Comparison of ENCODE assay signal across 1 cellular context in genomic region chr17:28357061-28357900, GRCh38.
TF ChIP-seq lines count a peak whose summit lies in the region.

A gene with protein sequence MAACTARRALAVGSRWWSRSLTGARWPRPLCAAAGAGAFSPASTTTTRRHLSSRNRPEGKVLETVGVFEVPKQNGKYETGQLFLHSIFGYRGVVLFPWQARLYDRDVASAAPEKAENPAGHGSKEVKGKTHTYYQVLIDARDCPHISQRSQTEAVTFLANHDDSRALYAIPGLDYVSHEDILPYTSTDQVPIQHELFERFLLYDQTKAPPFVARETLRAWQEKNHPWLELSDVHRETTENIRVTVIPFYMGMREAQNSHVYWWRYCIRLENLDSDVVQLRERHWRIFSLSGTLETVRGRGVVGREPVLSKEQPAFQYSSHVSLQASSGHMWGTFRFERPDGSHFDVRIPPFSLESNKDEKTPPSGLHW (minus strand): TSS chr17:28357527. CDS start chr17:28357448, 79 bp downstream.

TF ChIP-seq in HepG2, 621 proteins besides CTCF, POLR2A, EP300 and RAD21 (continued from another document and continues in another):
- TF ChIP-seq ARID2 (CRISPR knock-in tag; IDR thresholded peaks at IDR 0.05; ENCODE audit: borderline replicate concordance) (peak; percentile 91; the same call in 1 of the 2 replicates), ZNF83 (CRISPR knock-in tag; IDR thresholded peaks at IDR 0.05; ENCODE audit: borderline replicate concordance) (no peak; the same call in 1 of the 2 replicates), MEIS2 (CRISPR knock-in tag; IDR thresholded peaks at IDR 0.05) (peak; percentile 12; the same call in 1 of the 2 replicates), DR1 (CRISPR knock-in tag; IDR thresholded peaks at IDR 0.05) (peak; percentile 78), ZNF883 (CRISPR knock-in tag; IDR thresholded peaks at IDR 0.05; ENCODE audit: not compliant biosample characterization) (peak; percentile 26), ZNF513 (CRISPR knock-in tag; conservative IDR thresholded peaks at IDR 0.05) (0 out of 2 replicates have a peak, but pooled peaks have one; percentile 47), BCL3 (CRISPR knock-in tag; IDR thresholded peaks at IDR 0.05) (no peak; the same call in 1 of the 2 replicates), RFX3 (CRISPR knock-in tag; IDR thresholded peaks at IDR 0.05) (0 out of 2 replicates have a peak, but pooled peaks have one; percentile 16), THAP11 (CRISPR knock-in tag; IDR thresholded peaks at IDR 0.05) (peak; percentile 97), ZBTB42 (CRISPR knock-in tag; IDR thresholded peaks at IDR 0.05) (no peak), PTBP1 (IDR thresholded peaks at IDR 0.05; ENCODE audit: low read depth, low read length, poor library complexity, severe bottlenecking) (no peak), SRSF4 (IDR thresholded peaks at IDR 0.05; ENCODE audit: low read depth, low read length, poor library complexity, severe bottlenecking) (no peak), ESRRA (CRISPR knock-in tag; IDR thresholded peaks at IDR 0.05; ENCODE audit: low read depth) (peak; percentile 66; the same call in 1 of the 2 replicates), FOSL2 (CRISPR knock-in tag; IDR thresholded peaks at IDR 0.05) (peak; percentile 57), AGO1 (IDR thresholded peaks at IDR 0.05; ENCODE audit: low read depth, low read length, poor library complexity, severe bottlenecking) (no peak), ZNF7 (CRISPR knock-in tag; IDR thresholded peaks at IDR 0.05) (no peak), SOX6 (IDR thresholded peaks at IDR 0.05) (no peak), SOX6 (CRISPR knock-in tag; IDR thresholded peaks at IDR 0.05) (0 out of 2 replicates have a peak, but pooled peaks have one; percentile 50), ATRX (CRISPR knock-in tag; IDR thresholded peaks at IDR 0.05; ENCODE audit: borderline replicate concordance) (no peak), ZNF235 (CRISPR knock-in tag; IDR thresholded peaks at IDR 0.05; ENCODE audit: borderline replicate concordance) (0 out of 2 replicates have a peak, but pooled peaks have one; percentile 76), RXRA (CRISPR knock-in tag; IDR thresholded peaks at IDR 0.05) (peak; percentile 62; the same call in 1 of the 2 replicates), TAF1 (CRISPR knock-in tag; IDR thresholded peaks at IDR 0.05) (peak; percentile 94), GATAD2A (CRISPR knock-in tag; IDR thresholded peaks at IDR 0.05) (peak; percentile 65; the same call in 1 of the 2 replicates), ZNF772 (CRISPR knock-in tag; IDR thresholded peaks at IDR 0.05) (peak; percentile 65; the same call in 1 of the 2 replicates), DZIP1 (CRISPR knock-in tag; IDR thresholded peaks at IDR 0.05) (no peak), ZNF282 (IDR thresholded peaks at IDR 0.05; ENCODE audit: partially characterized antibody) (no peak), RNF2 (conservative IDR thresholded peaks at IDR 0.05; ENCODE audit: low read depth) (peak; percentile 78; the same call in 1 of the 2 replicates), ZNF816 (CRISPR knock-in tag; IDR thresholded peaks at IDR 0.05; ENCODE audit: borderline replicate concordance) (0 out of 2 replicates have a peak, but pooled peaks have one; percentile 46), ZNF234 (CRISPR knock-in tag; conservative IDR thresholded peaks at IDR 0.05) (no peak; the same call in 1 of the 2 replicates), ASH2L (IDR thresholded peaks at IDR 0.05; ENCODE audit: insufficient read length, low read depth, low read length) (peak; percentile 70), ZNF230 (CRISPR knock-in tag; IDR thresholded peaks at IDR 0.05) (0 out of 2 replicates have a peak, but pooled peaks have one; percentile 26), SP140L (CRISPR knock-in tag; IDR thresholded peaks at IDR 0.05; ENCODE audit: borderline replicate concordance) (no peak), SUZ12 (IDR thresholded peaks at IDR 0.05; ENCODE audit: low read depth, low read length) (peak; percentile 39; the same call in 1 of the 2 replicates), ZNF564 (CRISPR knock-in tag; IDR thresholded peaks at IDR 0.05) (0 out of 2 replicates have a peak, but pooled peaks have one; percentile 32), ZNF768 (CRISPR knock-in tag; IDR thresholded peaks at IDR 0.05) (peak; percentile 47; the same call in 1 of the 2 replicates), PCBP1 (IDR thresholded peaks at IDR 0.05; ENCODE audit: borderline replicate concordance, low read depth, low read length) (peak; percentile 90), ETV5 (CRISPR knock-in tag; IDR thresholded peaks at IDR 0.05; ENCODE audit: borderline replicate concordance) (peak; percentile 90), MEIS1 (CRISPR knock-in tag; IDR thresholded peaks at IDR 0.05; ENCODE audit: borderline replicate concordance) (no peak)
- TF ChIP-seq, protein P1, sequence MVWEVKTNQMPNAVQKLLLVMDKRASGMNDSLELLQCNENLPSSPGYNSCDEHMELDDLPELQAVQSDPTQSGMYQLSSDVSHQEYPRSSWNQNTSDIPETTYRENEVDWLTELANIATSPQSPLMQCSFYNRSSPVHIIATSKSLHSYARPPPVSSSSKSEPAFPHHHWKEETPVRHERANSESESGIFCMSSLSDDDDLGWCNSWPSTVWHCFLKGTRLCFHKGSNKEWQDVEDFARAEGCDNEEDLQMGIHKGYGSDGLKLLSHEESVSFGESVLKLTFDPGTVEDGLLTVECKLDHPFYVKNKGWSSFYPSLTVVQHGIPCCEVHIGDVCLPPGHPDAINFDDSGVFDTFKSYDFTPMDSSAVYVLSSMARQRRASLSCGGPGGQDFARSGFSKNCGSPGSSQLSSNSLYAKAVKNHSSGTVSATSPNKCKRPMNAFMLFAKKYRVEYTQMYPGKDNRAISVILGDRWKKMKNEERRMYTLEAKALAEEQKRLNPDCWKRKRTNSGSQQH (CRISPR knock-in tag; IDR thresholded peaks at IDR 0.05; ENCODE audit: low read depth): peak; percentile 84; the same call in 1 of the 2 replicates
- TF ChIP-seq, protein P2, sequence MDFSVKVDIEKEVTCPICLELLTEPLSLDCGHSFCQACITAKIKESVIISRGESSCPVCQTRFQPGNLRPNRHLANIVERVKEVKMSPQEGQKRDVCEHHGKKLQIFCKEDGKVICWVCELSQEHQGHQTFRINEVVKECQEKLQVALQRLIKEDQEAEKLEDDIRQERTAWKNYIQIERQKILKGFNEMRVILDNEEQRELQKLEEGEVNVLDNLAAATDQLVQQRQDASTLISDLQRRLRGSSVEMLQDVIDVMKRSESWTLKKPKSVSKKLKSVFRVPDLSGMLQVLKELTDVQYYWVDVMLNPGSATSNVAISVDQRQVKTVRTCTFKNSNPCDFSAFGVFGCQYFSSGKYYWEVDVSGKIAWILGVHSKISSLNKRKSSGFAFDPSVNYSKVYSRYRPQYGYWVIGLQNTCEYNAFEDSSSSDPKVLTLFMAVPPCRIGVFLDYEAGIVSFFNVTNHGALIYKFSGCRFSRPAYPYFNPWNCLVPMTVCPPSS (IDR thresholded peaks at IDR 0.05): no peak
- TF ChIP-seq, protein P3, sequence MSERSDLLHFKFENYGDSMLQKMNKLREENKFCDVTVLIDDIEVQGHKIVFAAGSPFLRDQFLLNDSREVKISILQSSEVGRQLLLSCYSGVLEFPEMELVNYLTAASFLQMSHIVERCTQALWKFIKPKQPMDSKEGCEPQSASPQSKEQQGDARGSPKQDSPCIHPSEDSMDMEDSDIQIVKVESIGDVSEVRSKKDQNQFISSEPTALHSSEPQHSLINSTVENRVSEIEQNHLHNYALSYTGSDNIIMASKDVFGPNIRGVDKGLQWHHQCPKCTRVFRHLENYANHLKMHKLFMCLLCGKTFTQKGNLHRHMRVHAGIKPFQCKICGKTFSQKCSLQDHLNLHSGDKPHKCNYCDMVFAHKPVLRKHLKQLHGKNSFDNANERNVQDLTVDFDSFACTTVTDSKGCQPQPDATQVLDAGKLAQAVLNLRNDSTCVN (CRISPR knock-in tag; IDR thresholded peaks at IDR 0.05; ENCODE audit: borderline replicate concordance): no peak
- TF ChIP-seq, protein P4, sequence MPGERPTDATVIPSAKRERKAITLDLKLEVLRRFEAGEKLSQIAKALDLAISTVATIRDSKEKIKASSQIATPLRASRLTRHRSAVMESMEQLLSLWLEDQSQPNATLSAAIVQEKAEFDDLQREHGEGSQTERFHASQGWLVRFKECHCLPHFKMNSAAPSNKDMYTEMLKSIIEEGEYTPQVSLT (CRISPR knock-in tag; IDR thresholded peaks at IDR 0.05; ENCODE audit: borderline replicate concordance, low read depth): no peak
- TF ChIP-seq, protein P5, sequence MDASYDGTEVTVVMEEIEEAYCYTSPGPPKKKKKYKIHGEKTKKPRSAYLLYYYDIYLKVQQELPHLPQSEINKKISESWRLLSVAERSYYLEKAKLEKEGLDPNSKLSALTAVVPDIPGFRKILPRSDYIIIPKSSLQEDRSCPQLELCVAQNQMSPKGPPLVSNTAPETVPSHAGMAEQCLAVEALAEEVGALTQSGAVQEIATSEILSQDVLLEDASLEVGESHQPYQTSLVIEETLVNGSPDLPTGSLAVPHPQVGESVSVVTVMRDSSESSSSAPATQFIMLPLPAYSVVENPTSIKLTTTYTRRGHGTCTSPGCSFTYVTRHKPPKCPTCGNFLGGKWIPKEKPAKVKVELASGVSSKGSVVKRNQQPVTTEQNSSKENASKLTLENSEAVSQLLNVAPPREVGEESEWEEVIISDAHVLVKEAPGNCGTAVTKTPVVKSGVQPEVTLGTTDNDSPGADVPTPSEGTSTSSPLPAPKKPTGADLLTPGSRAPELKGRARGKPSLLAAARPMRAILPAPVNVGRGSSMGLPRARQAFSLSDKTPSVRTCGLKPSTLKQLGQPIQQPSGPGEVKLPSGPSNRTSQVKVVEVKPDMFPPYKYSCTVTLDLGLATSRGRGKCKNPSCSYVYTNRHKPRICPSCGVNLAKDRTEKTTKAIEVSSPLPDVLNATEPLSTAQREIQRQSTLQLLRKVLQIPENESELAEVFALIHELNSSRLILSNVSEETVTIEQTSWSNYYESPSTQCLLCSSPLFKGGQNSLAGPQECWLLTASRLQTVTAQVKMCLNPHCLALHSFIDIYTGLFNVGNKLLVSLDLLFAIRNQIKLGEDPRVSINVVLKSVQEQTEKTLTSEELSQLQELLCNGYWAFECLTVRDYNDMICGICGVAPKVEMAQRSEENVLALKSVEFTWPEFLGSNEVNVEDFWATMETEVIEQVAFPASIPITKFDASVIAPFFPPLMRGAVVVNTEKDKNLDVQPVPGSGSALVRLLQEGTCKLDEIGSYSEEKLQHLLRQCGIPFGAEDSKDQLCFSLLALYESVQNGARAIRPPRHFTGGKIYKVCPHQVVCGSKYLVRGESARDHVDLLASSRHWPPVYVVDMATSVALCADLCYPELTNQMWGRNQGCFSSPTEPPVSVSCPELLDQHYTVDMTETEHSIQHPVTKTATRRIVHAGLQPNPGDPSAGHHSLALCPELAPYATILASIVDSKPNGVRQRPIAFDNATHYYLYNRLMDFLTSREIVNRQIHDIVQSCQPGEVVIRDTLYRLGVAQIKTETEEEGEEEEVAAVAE (CRISPR knock-in tag; IDR thresholded peaks at IDR 0.05; ENCODE audit: borderline replicate concordance): peak; percentile 72; the same call in 1 of the 2 replicates
- TF ChIP-seq, protein P6, sequence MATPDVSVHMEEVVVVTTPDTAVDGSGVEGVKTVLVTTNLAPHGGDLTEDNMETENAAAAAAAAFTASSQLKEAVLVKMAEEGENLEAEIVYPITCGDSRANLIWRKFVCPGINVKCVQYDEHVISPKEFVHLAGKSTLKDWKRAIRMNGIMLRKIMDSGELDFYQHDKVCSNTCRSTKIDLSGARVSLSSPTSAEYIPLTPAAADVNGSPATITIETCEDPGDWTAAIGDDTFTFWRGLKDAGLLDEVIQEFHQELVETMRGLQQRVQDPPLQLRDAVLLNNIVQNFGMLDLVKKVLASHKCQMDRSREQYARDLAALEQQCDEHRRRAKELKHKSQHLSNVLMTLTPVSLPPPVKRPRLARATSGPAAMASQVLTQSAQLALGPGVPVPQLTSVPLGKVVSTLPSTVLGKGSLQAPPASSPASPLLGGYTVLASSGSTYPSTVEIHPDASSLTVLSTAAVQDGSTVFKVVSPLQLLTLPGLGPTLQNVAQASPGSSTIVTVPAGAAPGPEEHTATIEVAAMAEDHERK (CRISPR knock-in tag; IDR thresholded peaks at IDR 0.05; ENCODE audit: low read depth): no peak
- TF ChIP-seq, protein P7, sequence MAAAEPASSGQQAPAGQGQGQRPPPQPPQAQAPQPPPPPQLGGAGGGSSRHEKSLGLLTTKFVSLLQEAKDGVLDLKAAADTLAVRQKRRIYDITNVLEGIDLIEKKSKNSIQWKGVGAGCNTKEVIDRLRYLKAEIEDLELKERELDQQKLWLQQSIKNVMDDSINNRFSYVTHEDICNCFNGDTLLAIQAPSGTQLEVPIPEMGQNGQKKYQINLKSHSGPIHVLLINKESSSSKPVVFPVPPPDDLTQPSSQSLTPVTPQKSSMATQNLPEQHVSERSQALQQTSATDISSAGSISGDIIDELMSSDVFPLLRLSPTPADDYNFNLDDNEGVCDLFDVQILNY (CRISPR knock-in tag; conservative IDR thresholded peaks at IDR 0.05): no peak
